14 cellular contexts compared by ENCODE assay signal in genomic region chr10:113096111-113097045, GRCh38.
DNase-seq lines count a peak whose midpoint lies in the region; ATAC-seq and TF ChIP-seq lines count a peak whose summit lies in the region.
"Had no signal": no experiment of that assay in that cellular context is flagged by ENCODE, and none has a peak within 500 bp of the region (broad histone marks: within the 10 kb centered on the region; RNA-seq: fewer than 3 reads in every experiment).

No MANE protein-coding gene starts in this region.

- ATAC-seq in WTC11 (no peak), Right ventricle myocardium superior (ENCODE audit: poor library complexity) (peak; percentile 79), HG03457 (IDR thresholded peaks at IDR 0.05; ENCODE audit: unreplicated experiment) (no peak), GM21515 (IDR thresholded peaks at IDR 0.05; ENCODE audit: unreplicated experiment) (no peak)

- H3K36me3 Mint-ChIP-seq in WTC11: peaks cover 29% of the 10 kb centered on the region
- H3K36me3 Mint-ChIP-seq in activated naive CD4-positive, alpha-beta T cell treated with anti-CD3 and anti-CD28 coated beads for 36 hours (ENCODE audit: low read depth): peaks cover 2% of the 10 kb centered on the region
- H3K36me3 Mint-ChIP-seq: memory B cell had no signal

- H3K27ac Mint-ChIP-seq in WTC11: peak overlapping the region; percentile 57
- H3K27ac Mint-ChIP-seq in activated naive CD4-positive, alpha-beta T cell treated with anti-CD3 and anti-CD28 coated beads for 36 hours: no peak overlapping the region
- H3K27ac Mint-ChIP-seq: dendritic cell treated with granulocyte-macrophage colony-stimulating factor and Interleukin-4, amounts not matched to agents 40 ng/mL and 50 ng/mL, for 4 days; memory B cell had no signal

- H3K4me3 Mint-ChIP-seq in WTC11: no peak overlapping the region
- H3K4me3 Mint-ChIP-seq in activated naive CD4-positive, alpha-beta T cell treated with anti-CD3 and anti-CD28 coated beads for 36 hours: no peak overlapping the region
- H3K4me3 Mint-ChIP-seq: dendritic cell treated with granulocyte-macrophage colony-stimulating factor and Interleukin-4, amounts not matched to agents 40 ng/mL and 50 ng/mL, for 4 days; memory B cell had no signal

- DNase-seq in BE2C (no peak), WTC11 (ENCODE audit: low spot score) (no peak), Right ventricle myocardium superior (no peak), sigmoid colon (peak; percentile 79), prostate gland (ENCODE audit: low spot score) (no peak)
- no peak for DNase-seq in activated naive CD4-positive, alpha-beta T cell treated with anti-CD3 and anti-CD28 coated beads for 36 hours
- DNase-seq: activated CD4-positive, alpha-beta T cell treated with anti-CD3 and anti-CD28 coated beads for 1 hour; GF-D8; NCI-H526; upper lobe of left lung had no signal

- WGBS in sigmoid colon, 2 donors: 82 to 86% methylated on average over 13 of the region's 13 CpGs
- WGBS in prostate gland: 78% methylated on average over 13 of the region's 13 CpGs

- H3K4me1 ChIP-seq in BE2C: peaks cover 17% of the 10 kb centered on the region
- H3K4me1 ChIP-seq in sigmoid colon: peaks cover 0 to 63% (median 61%) of the 10 kb centered on the region in 4 donors
- H3K4me1 ChIP-seq in prostate gland (replicated peaks): no peaks in the 10 kb centered on the region

- CTCF ChIA-PET in WTC11 (lab: Charles Lee): interaction anchor here (0.6 to 0.9 kb wide), 2 partner anchors 17 to 31 kb away, joined by 3 to 5 read pairs; no protein-coding TSS in a partner anchor
- CTCF ChIA-PET in activated naive CD4-positive, alpha-beta T cell treated with anti-CD3 and anti-CD28 coated beads for 36 hours (lab: Charles Lee): interaction anchor here (0.6 kb wide), 2 partner anchors 16 to 30 kb away, joined by 3 read pairs; no protein-coding TSS in a partner anchor

- H3K27me3 ChIP-seq in BE2C (no peaks in the 10 kb centered on the region), sigmoid colon (no peaks in the 10 kb centered on the region), prostate gland (replicated peaks; ENCODE audit: insufficient read depth) (no peaks in the 10 kb centered on the region)
- H3K27me3 ChIP-seq: upper lobe of left lung had no signal

- intact Hi-C loops in Right ventricle myocardium superior (cut with DNase I) (no loop called here), sigmoid colon (cut with DNase I) (no loop called here), prostate gland (cut with DNase I) (no loop called here)
- intact Hi-C loops in activated naive CD4-positive, alpha-beta T cell treated with anti-CD3 and anti-CD28 coated beads for 36 hours (cut with micrococcal nuclease): no loop called here

- TF ChIP-seq EP300 in sigmoid colon (IDR thresholded peaks at IDR 0.05): no peak

- H3K27ac ChIP-seq in sigmoid colon: peak overlapping the region; percentile 58 to 74 (median 66)
- H3K27ac ChIP-seq in prostate gland: no peak overlapping the region

- peaks cover 49% of the 10 kb centered on the region for H3K4me1 Mint-ChIP-seq in WTC11
- peaks cover 23% of the 10 kb centered on the region for H3K4me1 Mint-ChIP-seq in activated naive CD4-positive, alpha-beta T cell treated with anti-CD3 and anti-CD28 coated beads for 36 hours (ENCODE audit: low read depth)

- no peaks in the 10 kb centered on the region for H3K27me3 Mint-ChIP-seq in WTC11 (ENCODE audit: low read depth)
- H3K27me3 Mint-ChIP-seq in activated naive CD4-positive, alpha-beta T cell treated with anti-CD3 and anti-CD28 coated beads for 36 hours (ENCODE audit: low read depth): no peaks in the 10 kb centered on the region

- TF ChIP-seq CTCF in BE2C (IDR thresholded peaks at IDR 0.05; ENCODE audit: low read depth, low read length) (0 out of 2 replicates have a peak, but pooled peaks have one; percentile 3), WTC11 (IDR thresholded peaks at IDR 0.05) (no peak), sigmoid colon (IDR thresholded peaks at IDR 0.05) (no peak), prostate gland (IDR thresholded peaks at IDR 0.05) (no peak)

- H3K4me3 ChIP-seq in BE2C (ENCODE audit: low read depth, low read length) (no peak overlapping the region), sigmoid colon (no peak overlapping the region), prostate gland (no peak overlapping the region)
- H3K4me3 ChIP-seq: upper lobe of left lung had no signal

- no peaks in the 10 kb centered on the region for H3K9me3 Mint-ChIP-seq in WTC11
- peaks cover 3% of the 10 kb centered on the region for H3K9me3 Mint-ChIP-seq in activated naive CD4-positive, alpha-beta T cell treated with anti-CD3 and anti-CD28 coated beads for 36 hours

- TF ChIP-seq POLR2A in sigmoid colon (IDR thresholded peaks at IDR 0.05) (no peak), prostate gland (IDR thresholded peaks at IDR 0.05) (no peak)

- POLR2A ChIA-PET in WTC11 (lab: Charles Lee): interaction anchor here (0.9 kb wide), 1 partner anchor 11 kb away, joined by 3 read pairs; no protein-coding TSS in a partner anchor

- H3K9me3 ChIP-seq in BE2C: no peaks in the 10 kb centered on the region
- H3K9me3 ChIP-seq in sigmoid colon: no peaks in the 10 kb centered on the region
- H3K9me3 ChIP-seq in prostate gland: no peaks in the 10 kb centered on the region
- H3K9me3 ChIP-seq: upper lobe of left lung had no signal

- no peaks in the 10 kb centered on the region for H3K36me3 ChIP-seq in BE2C
- no peaks in the 10 kb centered on the region for H3K36me3 ChIP-seq in sigmoid colon
- no peaks in the 10 kb centered on the region for H3K36me3 ChIP-seq in prostate gland

TF ChIP-seq in WTC11, 78 proteins besides CTCF, POLR2A, EP300 and RAD21 (continues in another document):
- no peak for TF ChIP-seq SMAD4 (CRISPR knock-in tag; IDR thresholded peaks at IDR 0.05)
- TF ChIP-seq PRRX2 (CRISPR knock-in tag; IDR thresholded peaks at IDR 0.05): no peak
- no peak for TF ChIP-seq ZBTB21 (CRISPR knock-in tag; IDR thresholded peaks at IDR 0.05; ENCODE audit: borderline replicate concordance)
- TF ChIP-seq IRF2 (CRISPR knock-in tag; IDR thresholded peaks at IDR 0.05; ENCODE audit: borderline replicate concordance, low read depth): no peak
- TF ChIP-seq ARID4B (CRISPR knock-in tag; IDR thresholded peaks at IDR 0.05; ENCODE audit: borderline replicate concordance): no peak
- TF ChIP-seq ZNF281 (CRISPR knock-in tag; IDR thresholded peaks at IDR 0.05): no peak

Comparison
In these comparisons a context has a peak if more than half of its experiments do, and no peak if none do; other contexts are left out.
1. H3K27ac ChIP-seq: peak in sigmoid colon (4 of 4); none in prostate gland (0 of 2).